Comparison of ENCODE assay signal across 9 cellular contexts in genomic region chr5:64505769-64506566, GRCh38. TPM values are rescaled to one million over a fixed set of nuclear protein-coding genes. Genes with fewer than 3 reads are reported as not detected.
DNase-seq lines count a peak whose midpoint lies in the region; ATAC-seq and TF ChIP-seq lines count a peak whose summit lies in the region.
"Had no signal": no experiment of that assay in that cellular context is flagged by ENCODE, and none has a peak within 500 bp of the region (broad histone marks: within the 10 kb centered on the region; RNA-seq: fewer than 3 reads in every experiment).

RGS7BP (plus strand) TSS chr5:64506015; CDS start chr5:64506625, 610 bp downstream.

- H3K9me3 Mint-ChIP-seq in activated T-helper 2 cell treated with anti-CD3 and anti-CD28 coated beads, Interferon-gamma antibody, Interleukin-2, Interleukin-4, amounts not matched to agents 10 μg/mL and 5 μg/mL and 100 μg/mL, durations not matched to agents 14 hours and 24 hours and 36 hours, result no peaks in the 10 kb centered on the region

- H3K27me3 Mint-ChIP-seq in activated T-helper 2 cell treated with anti-CD3 and anti-CD28 coated beads, Interferon-gamma antibody, Interleukin-2, Interleukin-4, amounts not matched to agents 10 μg/mL and 5 μg/mL and 100 μg/mL, durations not matched to agents 14 hours and 24 hours and 36 hours (ENCODE audit: low read depth), result peaks cover 36% of the 10 kb centered on the region

- no peak within 1 kb of the TSS for H3K27ac Mint-ChIP-seq in activated T-helper 2 cell treated with anti-CD3 and anti-CD28 coated beads, Interferon-gamma antibody, Interleukin-2, Interleukin-4, amounts not matched to agents 10 μg/mL and 5 μg/mL and 100 μg/mL, durations not matched to agents 14 hours and 24 hours and 36 hours

- no peak within 1 kb of the TSS for H3K4me3 Mint-ChIP-seq in activated T-helper 2 cell treated with anti-CD3 and anti-CD28 coated beads, Interferon-gamma antibody, Interleukin-2, Interleukin-4, amounts not matched to agents 10 μg/mL and 5 μg/mL and 100 μg/mL, durations not matched to agents 14 hours and 24 hours and 36 hours (ENCODE audit: low read depth)
- H3K4me3 Mint-ChIP-seq: central memory CD8-positive, alpha-beta T cell had no signal

- no peak for DNase-seq in AG09309 (ENCODE audit: low read depth)
- DNase-seq in HFF-Myc (ENCODE audit: extremely low read depth, low read depth), result no peak
- DNase-seq in T1000 (lab: John Stamatoyannopoulos, UW), result peak; percentile 17
- no peak for DNase-seq in glomerular endothelial cell (ENCODE audit: extremely low read depth, low read depth, low spot score)
- DNase-seq in omental fat pad (ENCODE audit: low spot score), result no peak
- DNase-seq in activated T-helper 2 cell treated with anti-CD3 and anti-CD28 coated beads, Interferon-gamma antibody, Interleukin-2, Interleukin-4, amounts not matched to agents 10 μg/mL and 5 μg/mL and 100 μg/mL, durations not matched to agents 14 hours and 24 hours and 36 hours (ENCODE audit: low spot score), result no peak

- TF ChIP-seq CTCF in AG09309 (IDR thresholded peaks at IDR 0.05; ENCODE audit: control insufficient read depth, insufficient read depth, low read depth, low read length, missing control alignments), result no peak
- TF ChIP-seq CTCF in HFF-Myc (IDR thresholded peaks at IDR 0.05; ENCODE audit: low read depth, low read length, missing control alignments), result no peak
- no peak for TF ChIP-seq CTCF in omental fat pad (IDR thresholded peaks at IDR 0.05)

- intact Hi-C loops in activated T-helper 2 cell treated with anti-CD3 and anti-CD28 coated beads, Interferon-gamma antibody, Interleukin-2, Interleukin-4, amounts not matched to agents 10 μg/mL and 5 μg/mL and 100 μg/mL, durations not matched to agents 14 hours and 24 hours and 36 hours (cut with micrococcal nuclease), result no loop called here

- H3K36me3 Mint-ChIP-seq in activated T-helper 2 cell treated with anti-CD3 and anti-CD28 coated beads, Interferon-gamma antibody, Interleukin-2, Interleukin-4, amounts not matched to agents 10 μg/mL and 5 μg/mL and 100 μg/mL, durations not matched to agents 14 hours and 24 hours and 36 hours (ENCODE audit: low read depth), result no peaks in the 10 kb centered on the region

- H3K4me3 ChIP-seq in AG09309 (ENCODE audit: control insufficient read depth, low read depth, low read length) (peak within 1 kb of the TSS; percentile 26), HFF-Myc (replicated peaks; ENCODE audit: low read depth, low read length) (0 out of 2 replicates have a peak within 1 kb of the TSS, but pooled peaks have one; percentile 4)

- H3K4me1 Mint-ChIP-seq in activated T-helper 2 cell treated with anti-CD3 and anti-CD28 coated beads, Interferon-gamma antibody, Interleukin-2, Interleukin-4, amounts not matched to agents 10 μg/mL and 5 μg/mL and 100 μg/mL, durations not matched to agents 14 hours and 24 hours and 36 hours (ENCODE audit: low read depth), result no peaks in the 10 kb centered on the region
- H3K4me1 Mint-ChIP-seq: central memory CD8-positive, alpha-beta T cell had no signal

- ATAC-seq in omental fat pad (ENCODE audit: low FRiP score) (peak; percentile 68), HG02885 (IDR thresholded peaks at IDR 0.05; ENCODE audit: poor library complexity, unreplicated experiment) (no peak), GM21360 (IDR thresholded peaks at IDR 0.05; ENCODE audit: unreplicated experiment) (no peak)

RNA-seq across cellular contexts. Expression of gene RGS7BP, which starts in this region (rescaled TPM):
- total RNA-seq in glomerular endothelial cell (23.9 and 24.1 TPM in 2 replicates), omental fat pad (1 to 10 TPM in 2 of 4 donors, under 1 TPM in 2; 0.65 to 4.6 (median 1.1) TPM)
- total RNA-seq in activated T-helper 2 cell treated with anti-CD3 and anti-CD28 coated beads, Interferon-gamma antibody, Interleukin-2, Interleukin-4, amounts not matched to agents 10 μg/mL and 5 μg/mL and 100 μg/mL, durations not matched to agents 14 hours and 24 hours and 36 hours, result not detected in 2 replicates
